21 cellular contexts compared by ENCODE assay signal in the genomic region with DNA sequence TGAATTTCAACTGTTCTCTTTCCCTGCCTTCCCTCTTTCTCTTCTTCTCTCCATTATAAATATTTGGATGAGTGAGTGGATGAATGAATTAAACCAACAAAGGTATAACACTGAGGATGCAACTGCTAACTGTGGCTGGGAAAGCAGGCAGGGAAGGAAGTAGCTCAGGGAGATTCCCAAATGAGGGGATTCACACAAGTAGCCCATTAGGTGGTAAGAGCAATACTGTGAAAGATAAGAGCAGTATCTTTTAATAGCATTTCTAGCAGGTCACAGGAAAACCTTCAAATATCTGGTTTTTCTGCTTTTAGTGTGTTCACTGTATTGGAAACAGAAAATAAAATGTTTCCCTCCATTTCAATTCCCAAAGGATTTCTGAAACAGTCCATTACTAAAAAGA.
A peak's percentile ranks its signal among the peaks of the same experiment; 100 is the strongest.
DNase-seq lines count a peak whose midpoint lies in the region; ATAC-seq and TF ChIP-seq lines count a peak whose summit lies in the region.
"Had no signal": no experiment of that assay in that cellular context is flagged by ENCODE, and none has a peak within 500 bp of the region (broad histone marks: within the 10 kb centered on the region; RNA-seq: fewer than 3 reads in every experiment).

No MANE protein-coding gene starts in this region.

- H3K4me1 Mint-ChIP-seq in MCF 10A (ENCODE audit: insufficient read depth, unreplicated experiment) (peaks cover 15% of the 10 kb centered on the region), chondrocyte (ENCODE audit: low read depth) (peaks cover 55% of the 10 kb centered on the region)
- H3K4me1 Mint-ChIP-seq: B cell had no signal

- intact Hi-C loops in MCF 10A (cut with micrococcal nuclease): no loop called here
- intact Hi-C loops in mammary epithelial cell (cut with micrococcal nuclease): no loop called here
- intact Hi-C loops in sciatic nerve (cut with DNase I): no loop called here

- no peaks in the 10 kb centered on the region for H3K27me3 ChIP-seq in mammary epithelial cell (ENCODE audit: insufficient read depth, low read length)
- H3K27me3 ChIP-seq: SJSA1 had no signal

- H3K9ac ChIP-seq in mammary epithelial cell (ENCODE audit: insufficient read depth, low read length): no peak overlapping the region

- POLR2A ChIA-PET in MCF 10A (lab: Yijun Ruan, JAX): no interaction called here

- H3K9me3 Mint-ChIP-seq in MCF 10A (ENCODE audit: unreplicated experiment) (no peaks in the 10 kb centered on the region), chondrocyte (ENCODE audit: low read depth) (no peaks in the 10 kb centered on the region)
- H3K9me3 Mint-ChIP-seq: CD4-positive, CD25-positive, alpha-beta regulatory T cell had no signal

- H3K9me3 ChIP-seq in mammary epithelial cell (replicated peaks; ENCODE audit: insufficient read depth, low read length): no peaks in the 10 kb centered on the region
- H3K9me3 ChIP-seq: A549, SJSA1 had no signal

- no peak for DNase-seq in MCF 10A (ENCODE audit: unreplicated experiment)
- no peak for DNase-seq in mammary epithelial cell
- no peak for DNase-seq in chondrocyte (ENCODE audit: low spot score)
- DNase-seq in sciatic nerve (ENCODE audit: low spot score): no peak
- DNase-seq in omental fat pad (ENCODE audit: low spot score): no peak
- no peak for DNase-seq in HK-2 (ENCODE audit: unreplicated experiment)
- DNase-seq: CD4-positive, CD25-positive, alpha-beta regulatory T cell; DMS79; MM.1S; NCI-H1048; NCI-H1436; NCI-H187 treated with DMSO at 0.1 percent for 48 hours; NCI-H2107; NCI-H446 treated with DMSO at 0.1 percent for 48 hours; NCI-H526 treated with DMSO at 0.1 percent for 48 hours; OCI-M1 had no signal

- no peak overlapping the region for H3K27ac ChIP-seq in mammary epithelial cell (ENCODE audit: insufficient read depth, low read depth, low read length)
- H3K27ac ChIP-seq: A549, SJSA1 had no signal

- no peaks in the 10 kb centered on the region for H3K27me3 Mint-ChIP-seq in MCF 10A (ENCODE audit: insufficient read depth, unreplicated experiment)
- H3K27me3 Mint-ChIP-seq in chondrocyte (ENCODE audit: low read depth): no peaks in the 10 kb centered on the region
- H3K27me3 Mint-ChIP-seq: B cell; CD4-positive, CD25-positive, alpha-beta regulatory T cell had no signal

- H3K36me3 Mint-ChIP-seq in MCF 10A (ENCODE audit: insufficient read depth, unreplicated experiment): peaks cover 15% of the 10 kb centered on the region
- H3K36me3 Mint-ChIP-seq in chondrocyte (ENCODE audit: low read depth): peaks cover 3% of the 10 kb centered on the region

- dilution Hi-C loops in mammary epithelial cell (cut with HindIII; ENCODE audit: low sequenced_read_pairs): no loop called here

- no peaks in the 10 kb centered on the region for H4K20me1 ChIP-seq in mammary epithelial cell (ENCODE audit: insufficient read depth, low read length)

- H3K4me2 ChIP-seq in mammary epithelial cell (ENCODE audit: insufficient read depth, low read depth, low read length): no peak overlapping the region
- H3K4me2 ChIP-seq: A549 had no signal

- in situ Hi-C loops in mammary epithelial cell (cut with MboI; ENCODE audit: low sequenced_read_pairs in 2 of 2): no loop called here

- no peak overlapping the region for H3K4me3 ChIP-seq in mammary epithelial cell (replicated peaks in 1 of 3; ENCODE audit: insufficient read depth in 1 of 3, low read depth in 2 of 3, low read length in 3 of 3)
- H3K4me3 ChIP-seq: A549, SJSA1 had no signal

- H3K36me3 ChIP-seq in mammary epithelial cell (ENCODE audit: insufficient read depth, low read length): peaks cover 2% of the 10 kb centered on the region

- H3K4me1 ChIP-seq in mammary epithelial cell (ENCODE audit: insufficient read depth, low read length): peaks cover 4% of the 10 kb centered on the region
- H3K4me1 ChIP-seq: A549, SJSA1 had no signal

- CTCF ChIA-PET in MCF 10A (lab: Yijun Ruan, JAX) (interaction anchor here (2.2 kb wide), 1 partner anchor 10 kb away, joined by 9 read pairs; no protein-coding TSS in a partner anchor), mammary epithelial cell (lab: Charles Lee; ENCODE audit: low non-redundant PET) (no interaction called here)

- H2AFZ ChIP-seq in mammary epithelial cell (ENCODE audit: low read depth, low read length): no peak overlapping the region

- TF ChIP-seq CTCF in MCF 10A (IDR thresholded peaks at IDR 0.05; ENCODE audit: unreplicated experiment): no peak
- TF ChIP-seq CTCF in mammary epithelial cell (conservative IDR thresholded peaks at IDR 0.05 in 1 of 2, IDR thresholded peaks at IDR 0.05 in 1 of 2; ENCODE audit: extremely low read depth in 1 of 2, insufficient read depth in 1 of 2, low read depth in 1 of 2, low read length in 2 of 2): no peak
- no peak for TF ChIP-seq CTCF in chondrocyte (IDR thresholded peaks at IDR 0.05)
- TF ChIP-seq CTCF in omental fat pad (IDR thresholded peaks at IDR 0.05): no peak

- H3K4me3 Mint-ChIP-seq in MCF 10A (ENCODE audit: unreplicated experiment) (no peak overlapping the region), chondrocyte (ENCODE audit: unreplicated experiment) (no peak overlapping the region)
- H3K4me3 Mint-ChIP-seq: B cell; CD4-positive, CD25-positive, alpha-beta regulatory T cell had no signal

- BruUV-seq in MCF 10A (replicated peaks; lab: Mats Ljungman, UMichigan) (no TSS peak), mammary epithelial cell (replicated peaks; lab: Mats Ljungman, UMichigan) (no TSS peak)

- peak; percentile 26 for ATAC-seq in HG02885 (IDR thresholded peaks at IDR 0.05; ENCODE audit: poor library complexity, unreplicated experiment)
- ATAC-seq in sciatic nerve: no peak
- no peak for ATAC-seq in omental fat pad (ENCODE audit: low FRiP score)
- ATAC-seq: A549, HCT116 had no signal

- H3K27ac Mint-ChIP-seq in MCF 10A (ENCODE audit: low read depth, unreplicated experiment): peak overlapping the region; percentile 10
- H3K27ac Mint-ChIP-seq in chondrocyte (ENCODE audit: unreplicated experiment): peak overlapping the region; percentile 65
- H3K27ac Mint-ChIP-seq: B cell had no signal

- H3K79me2 ChIP-seq in mammary epithelial cell (ENCODE audit: insufficient read depth, low read length): no peaks in the 10 kb centered on the region
